ENCODE assay signal across 8 cellular contexts in the genomic region with DNA sequence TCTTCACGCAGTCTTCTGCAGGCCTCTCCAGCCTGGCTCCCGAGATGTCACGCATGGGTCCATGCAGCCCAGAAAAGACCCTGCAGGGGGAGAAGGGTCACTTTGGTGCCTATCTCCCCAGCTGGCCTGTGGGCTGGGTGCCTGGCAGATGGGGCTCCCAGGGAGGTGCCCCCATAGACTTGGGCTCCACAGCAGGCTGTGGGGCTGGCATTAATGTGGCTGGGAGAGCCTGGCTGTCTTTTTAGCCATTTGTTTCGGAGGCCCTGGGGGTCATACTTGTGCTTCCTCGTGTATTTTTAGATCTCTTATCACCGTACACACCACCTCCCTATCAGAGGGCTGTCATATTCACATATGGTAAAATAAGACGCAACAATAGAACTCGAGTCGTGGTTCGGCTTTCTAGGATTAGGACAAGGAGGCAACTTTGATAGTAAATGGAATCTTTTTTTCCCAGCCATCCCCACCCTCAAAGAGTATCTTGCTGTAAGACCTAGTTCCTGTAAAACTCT.
DNase-seq lines count a peak whose midpoint lies in the region; ATAC-seq, FAIRE-seq and TF ChIP-seq lines count a peak whose summit lies in the region.

No MANE protein-coding gene starts in this region.

- TF ChIP-seq POLR2A in K562 (conservative IDR thresholded peaks at IDR 0.05) (no peak), transverse colon (IDR thresholded peaks at IDR 0.05) (no peak)

- H3K9me3 ChIP-seq in K562 (replicated peaks; ENCODE audit: control insufficient read depth, insufficient read depth, low read depth, low read length): no peaks in the 10 kb centered on the region
- H3K9me3 ChIP-seq in lower lobe of right lung: no peaks in the 10 kb centered on the region
- no peaks in the 10 kb centered on the region for H3K9me3 ChIP-seq in transverse colon

- in situ Hi-C loops in K562 (cut with MboI) (no loop called here), transverse colon (cut with MboI; ENCODE audit: low pct_ligation_motif_present in 1 of 4, low pct_unique_long_range_greater_than_20kb in 1 of 4, low sequenced_read_pairs in 3 of 4) (no loop called here)

- WGBS in K562 (ENCODE audit: insufficient coverage, low coverage, missing lambda C conversion rate): 12% methylated on average over 9 of the region's 10 CpGs
- 75% methylated on average over 10 of the region's 10 CpGs; no CpG with 5 or more reads in 1 of the 2 donors for WGBS in transverse colon (ENCODE audit: low coverage in 1 of 2), 2 donors

- peaks cover 6% of the 10 kb centered on the region; the same call in 1 of the 2 replicates for H4K20me1 ChIP-seq in K562 (replicated peaks; ENCODE audit: control insufficient read depth, insufficient read depth, low read length)

- H3K9me3 Mint-ChIP-seq in activated T-cell treated with anti-CD3 and anti-CD28 coated beads, Interleukin-2, amount 50 U/mL, for 72 hours: no peaks in the 10 kb centered on the region

- H3K4me1 Mint-ChIP-seq in activated T-cell treated with anti-CD3 and anti-CD28 coated beads, Interleukin-2, amount 50 U/mL, for 72 hours (ENCODE audit: low read depth): peaks cover 97% of the 10 kb centered on the region

- intact Hi-C loops in K562 (cut with micrococcal nuclease) (no loop called here), lower lobe of right lung (cut with DNase I) (no loop called here), transverse colon (cut with DNase I; ENCODE audit: low total_unique reads) (no loop called here)

- POLR2A ChIA-PET in K562 (lab: Yijun Ruan, JAX): interaction anchor here (0.6 to 1.9 kb wide), 3 partner anchors 8 to 614 kb away, joined by 3 to 11 read pairs (median 3); no protein-coding TSS in a partner anchor

- H2AFZ ChIP-seq in K562 (ENCODE audit: low read depth, low read length): no peak overlapping the region

- no peak for ATAC-seq in activated T-cell treated with anti-CD3 and anti-CD28 coated beads, Interleukin-2, amount 50 U/mL, for 72 hours (replicated peaks in 1 of 2)
- ATAC-seq in K562 (peak; percentile 32), lower lobe of right lung (no peak), HG03025 (IDR thresholded peaks at IDR 0.05; ENCODE audit: low FRiP score, unreplicated experiment) (no peak)

- no peak for TF ChIP-seq EP300 in K562 (IDR thresholded peaks at IDR 0.05; ENCODE audit: low read length)
- no peak for TF ChIP-seq EP300 in transverse colon (IDR thresholded peaks at IDR 0.05; ENCODE audit: low read depth)

- H3K4me3 Mint-ChIP-seq in activated T-cell treated with anti-CD3 and anti-CD28 coated beads, Interleukin-2, amount 50 U/mL, for 72 hours: peak overlapping the region; percentile 92 to 97

- H3K27ac ChIP-seq in K562 (ENCODE audit: extremely low read depth, low read depth, low read length): peak overlapping the region; percentile 15; the same call in 2 of the 3 replicates
- H3K27ac ChIP-seq in lower lobe of right lung: peak overlapping the region; percentile 83
- peak overlapping the region; percentile 97 to 100 (median 98) for H3K27ac ChIP-seq in transverse colon

- peaks cover 33 to 39% of the 10 kb centered on the region in 2 experiments for H3K4me1 ChIP-seq in K562 (replicated peaks in 1 of 2; ENCODE audit: control insufficient read depth in 2 of 2, insufficient read depth in 2 of 2, low read length in 2 of 2)
- H3K4me1 ChIP-seq in lower lobe of right lung: peaks cover 100% of the 10 kb centered on the region
- peaks cover 78 to 98% (median 84%) of the 10 kb centered on the region in 4 donors for H3K4me1 ChIP-seq in transverse colon

- CTCF ChIA-PET in K562 (lab: Yijun Ruan, JAX; ENCODE audit: low intra/inter-chr PET ratio): no interaction called here

- H3K27me3 ChIP-seq in K562 (ENCODE audit: control insufficient read depth in 2 of 2, insufficient read depth in 2 of 2, low read length in 2 of 2) (no peaks in the 10 kb centered on the region), lower lobe of right lung (ENCODE audit: low read depth) (no peaks in the 10 kb centered on the region), transverse colon (no peaks in the 10 kb centered on the region)

- peaks cover 85% of the 10 kb centered on the region for H3K79me2 ChIP-seq in K562 (ENCODE audit: control insufficient read depth, insufficient read depth, low read length)

- FAIRE-seq in K562 (lab: Jason Lieb, UNC): no peak

- H3K27ac Mint-ChIP-seq in activated T-cell treated with anti-CD3 and anti-CD28 coated beads, Interleukin-2, amount 50 U/mL, for 72 hours: peak overlapping the region; percentile 98

- H3K36me3 ChIP-seq in K562 (ENCODE audit: control insufficient read depth, insufficient read depth, low read length): no peaks in the 10 kb centered on the region
- H3K36me3 ChIP-seq in lower lobe of right lung: no peaks in the 10 kb centered on the region
- no peaks in the 10 kb centered on the region for H3K36me3 ChIP-seq in transverse colon

- TF ChIP-seq CTCF in K562 (IDR thresholded peaks at IDR 0.05 in 2 of 3, conservative IDR thresholded peaks at IDR 0.05 in 1 of 3; ENCODE audit: insufficient read depth in 2 of 3, low read depth in 1 of 3, low read length in 3 of 3): no peak
- no peak for TF ChIP-seq CTCF in lower lobe of right lung (IDR thresholded peaks at IDR 0.05)
- TF ChIP-seq CTCF in transverse colon (IDR thresholded peaks at IDR 0.05): no peak

- H3K36me3 Mint-ChIP-seq in activated T-cell treated with anti-CD3 and anti-CD28 coated beads, Interleukin-2, amount 50 U/mL, for 72 hours (ENCODE audit: insufficient read depth in 2 of 2): peaks cover 6 to 11% of the 10 kb centered on the region in 2 donors

- peak overlapping the region; percentile 47 to 83 for H3K9ac ChIP-seq in K562 (ENCODE audit: insufficient read depth in 1 of 2, low read depth in 2 of 2, low read length in 2 of 2)

- peaks cover 8% of the 10 kb centered on the region for H3K9me1 ChIP-seq in K562 (ENCODE audit: control insufficient read depth, insufficient read depth, low read length)

- no peak overlapping the region for H3K4me3 ChIP-seq in K562
- peak overlapping the region; percentile 14 for H3K4me3 ChIP-seq in lower lobe of right lung
- peak overlapping the region in 1 of 4 donors; percentile 8 for H3K4me3 ChIP-seq in transverse colon

- H3K4me2 ChIP-seq in K562 (ENCODE audit: insufficient read depth, low read length): peak overlapping the region; percentile 71

- H3K27me3 Mint-ChIP-seq in activated T-cell treated with anti-CD3 and anti-CD28 coated beads, Interleukin-2, amount 50 U/mL, for 72 hours (ENCODE audit: low read depth): no peaks in the 10 kb centered on the region

- no TSS peak for BruUV-seq in K562 (replicated peaks; lab: Mats Ljungman, UMichigan)

- no peak for DNase-seq in activated T-cell treated with anti-CD3 and anti-CD28 coated beads, Interleukin-2, amount 50 U/mL, for 72 hours
- no peak for DNase-seq in activated T-cell treated with anti-CD3 and anti-CD28 coated beads, Interleukin-2, amount 50 U/mL, for 1 hour
- DNase-seq in K562 (ENCODE audit: extremely low read depth in 1 of 4, low spot score in 3 of 4) (peak in 1 of 4 experiments; percentile 36), lower lobe of right lung (no peak), transverse colon (no peak), cerebellar nuclear complex (lab: John Stamatoyannopoulos, UW) (no peak), MV-4-11 (lab: John Stamatoyannopoulos, UW) (no peak)

- TF ChIP-seq RAD21 in K562 (CRISPR knock-in tag; conservative IDR thresholded peaks at IDR 0.05 in 1 of 2, IDR thresholded peaks at IDR 0.05 in 1 of 2): no peak

TF ChIP-seq in K562, 482 proteins besides CTCF, POLR2A, EP300 and RAD21:
- TF ChIP-seq, protein P1, sequence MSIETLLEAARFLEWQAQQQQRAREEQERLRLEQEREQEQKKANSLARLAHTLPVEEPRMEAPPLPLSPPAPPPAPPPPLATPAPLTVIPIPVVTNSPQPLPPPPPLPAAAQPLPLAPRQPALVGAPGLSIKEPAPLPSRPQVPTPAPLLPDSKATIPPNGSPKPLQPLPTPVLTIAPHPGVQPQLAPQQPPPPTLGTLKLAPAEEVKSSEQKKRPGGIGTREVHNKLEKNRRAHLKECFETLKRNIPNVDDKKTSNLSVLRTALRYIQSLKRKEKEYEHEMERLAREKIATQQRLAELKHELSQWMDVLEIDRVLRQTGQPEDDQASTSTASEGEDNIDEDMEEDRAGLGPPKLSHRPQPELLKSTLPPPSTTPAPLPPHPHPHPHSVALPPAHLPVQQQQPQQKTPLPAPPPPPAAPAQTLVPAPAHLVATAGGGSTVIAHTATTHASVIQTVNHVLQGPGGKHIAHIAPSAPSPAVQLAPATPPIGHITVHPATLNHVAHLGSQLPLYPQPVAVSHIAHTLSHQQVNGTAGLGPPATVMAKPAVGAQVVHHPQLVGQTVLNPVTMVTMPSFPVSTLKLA (conservative IDR thresholded peaks at IDR 0.05): 0 out of 4 replicates have a peak, but pooled peaks of 1 of the 2 experiments have one; percentile 25
- peak; percentile 22; the same call in 1 of the 2 replicates for TF ChIP-seq TCF3 (CRISPR knock-in tag; IDR thresholded peaks at IDR 0.05)
- no peak for TF ChIP-seq PRPF4 (IDR thresholded peaks at IDR 0.05; ENCODE audit: insufficient read depth, low read depth, low read length, poor library complexity, severe bottlenecking)
- TF ChIP-seq FOXJ3 (CRISPR knock-in tag; IDR thresholded peaks at IDR 0.05): no peak
- TF ChIP-seq RBM14 (IDR thresholded peaks at IDR 0.05; ENCODE audit: borderline replicate concordance, insufficient read depth, low read depth, low read length): no peak
- TF ChIP-seq SREBF2 (CRISPR knock-in tag; IDR thresholded peaks at IDR 0.05): no peak
- 0 out of 2 replicates have a peak, but pooled peaks have one; percentile 2 for TF ChIP-seq RBFOX2 (IDR thresholded peaks at IDR 0.05; ENCODE audit: low read depth, low read length)
- peak; percentile 15; the same call in 1 of the 2 replicates for TF ChIP-seq CBFA2T2 (conservative IDR thresholded peaks at IDR 0.05)
- TF ChIP-seq, protein P2, sequence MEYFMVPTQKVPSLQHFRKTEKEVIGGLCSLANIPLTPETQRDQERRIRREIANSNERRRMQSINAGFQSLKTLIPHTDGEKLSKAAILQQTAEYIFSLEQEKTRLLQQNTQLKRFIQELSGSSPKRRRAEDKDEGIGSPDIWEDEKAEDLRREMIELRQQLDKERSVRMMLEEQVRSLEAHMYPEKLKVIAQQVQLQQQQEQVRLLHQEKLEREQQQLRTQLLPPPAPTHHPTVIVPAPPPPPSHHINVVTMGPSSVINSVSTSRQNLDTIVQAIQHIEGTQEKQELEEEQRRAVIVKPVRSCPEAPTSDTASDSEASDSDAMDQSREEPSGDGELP (CRISPR knock-in tag; IDR thresholded peaks at IDR 0.05; ENCODE audit: borderline replicate concordance): 0 out of 2 replicates have a peak, but pooled peaks have one; percentile 21
- peak; percentile 37 for TF ChIP-seq CBFA2T3 (IDR thresholded peaks at IDR 0.05)
- no peak for TF ChIP-seq PPARD (CRISPR knock-in tag; IDR thresholded peaks at IDR 0.05)
- peak; percentile 17; the same call in 1 of the 2 replicates for TF ChIP-seq NCOR1 (IDR thresholded peaks at IDR 0.05)

Comparison
In these comparisons a context has a peak if more than half of its experiments do, and no peak if none do; other contexts are left out.
1. H3K27ac ChIP-seq: peak in every context shown above with its lines; median percentile 98 in transverse colon; 83 in lower lobe of right lung; 15 in K562.